1 cellular context compared by ENCODE assay signal in the genomic region with DNA sequence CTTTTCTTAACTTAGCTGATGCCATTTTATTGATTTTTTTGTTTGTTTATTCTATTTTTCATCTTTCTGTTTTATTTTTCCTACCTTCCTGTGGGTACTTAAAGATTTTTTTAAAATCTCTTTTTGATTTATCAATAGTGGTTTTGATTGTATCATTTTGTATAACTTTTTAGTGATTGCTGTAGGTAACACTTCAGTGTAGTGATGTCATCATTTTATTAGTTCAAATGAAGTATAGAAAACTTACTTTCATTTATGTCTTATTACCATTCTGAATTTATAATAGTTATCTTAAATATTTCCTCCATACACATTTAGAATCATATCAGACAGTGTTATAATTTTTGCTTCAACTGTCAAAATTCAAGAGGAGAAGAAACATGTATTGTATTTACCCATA.
A peak's percentile ranks its signal among the peaks of the same experiment; 100 is the strongest.
TF ChIP-seq lines count a peak whose summit lies in the region.

No MANE protein-coding gene starts in this region.

TF ChIP-seq in HEK293, 187 proteins besides CTCF, POLR2A, EP300 and RAD21:
- TF ChIP-seq, protein P1, sequence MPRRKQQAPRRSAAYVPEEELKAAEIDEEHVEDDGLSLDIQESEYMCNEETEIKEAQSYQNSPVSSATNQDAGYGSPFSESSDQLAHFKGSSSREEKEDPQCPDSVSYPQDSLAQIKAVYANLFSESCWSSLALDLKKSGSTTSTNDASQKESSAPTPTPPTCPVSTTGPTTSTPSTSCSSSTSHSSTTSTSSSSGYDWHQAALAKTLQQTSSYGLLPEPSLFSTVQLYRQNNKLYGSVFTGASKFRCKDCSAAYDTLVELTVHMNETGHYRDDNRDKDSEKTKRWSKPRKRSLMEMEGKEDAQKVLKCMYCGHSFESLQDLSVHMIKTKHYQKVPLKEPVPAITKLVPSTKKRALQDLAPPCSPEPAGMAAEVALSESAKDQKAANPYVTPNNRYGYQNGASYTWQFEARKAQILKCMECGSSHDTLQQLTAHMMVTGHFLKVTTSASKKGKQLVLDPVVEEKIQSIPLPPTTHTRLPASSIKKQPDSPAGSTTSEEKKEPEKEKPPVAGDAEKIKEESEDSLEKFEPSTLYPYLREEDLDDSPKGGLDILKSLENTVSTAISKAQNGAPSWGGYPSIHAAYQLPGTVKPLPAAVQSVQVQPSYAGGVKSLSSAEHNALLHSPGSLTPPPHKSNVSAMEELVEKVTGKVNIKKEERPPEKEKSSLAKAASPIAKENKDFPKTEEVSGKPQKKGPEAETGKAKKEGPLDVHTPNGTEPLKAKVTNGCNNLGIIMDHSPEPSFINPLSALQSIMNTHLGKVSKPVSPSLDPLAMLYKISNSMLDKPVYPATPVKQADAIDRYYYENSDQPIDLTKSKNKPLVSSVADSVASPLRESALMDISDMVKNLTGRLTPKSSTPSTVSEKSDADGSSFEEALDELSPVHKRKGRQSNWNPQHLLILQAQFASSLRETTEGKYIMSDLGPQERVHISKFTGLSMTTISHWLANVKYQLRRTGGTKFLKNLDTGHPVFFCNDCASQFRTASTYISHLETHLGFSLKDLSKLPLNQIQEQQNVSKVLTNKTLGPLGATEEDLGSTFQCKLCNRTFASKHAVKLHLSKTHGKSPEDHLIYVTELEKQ (tag by site-specific recombination; IDR thresholded peaks at IDR 0.05; ENCODE audit: borderline replicate concordance): no peak
- TF ChIP-seq, protein P2, sequence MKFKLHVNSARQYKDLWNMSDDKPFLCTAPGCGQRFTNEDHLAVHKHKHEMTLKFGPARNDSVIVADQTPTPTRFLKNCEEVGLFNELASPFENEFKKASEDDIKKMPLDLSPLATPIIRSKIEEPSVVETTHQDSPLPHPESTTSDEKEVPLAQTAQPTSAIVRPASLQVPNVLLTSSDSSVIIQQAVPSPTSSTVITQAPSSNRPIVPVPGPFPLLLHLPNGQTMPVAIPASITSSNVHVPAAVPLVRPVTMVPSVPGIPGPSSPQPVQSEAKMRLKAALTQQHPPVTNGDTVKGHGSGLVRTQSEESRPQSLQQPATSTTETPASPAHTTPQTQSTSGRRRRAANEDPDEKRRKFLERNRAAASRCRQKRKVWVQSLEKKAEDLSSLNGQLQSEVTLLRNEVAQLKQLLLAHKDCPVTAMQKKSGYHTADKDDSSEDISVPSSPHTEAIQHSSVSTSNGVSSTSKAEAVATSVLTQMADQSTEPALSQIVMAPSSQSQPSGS (tag by site-specific recombination; IDR thresholded peaks at IDR 0.05; ENCODE audit: low read depth): peak; percentile 71
